11 cellular contexts compared by ENCODE assay signal in the genomic region with DNA sequence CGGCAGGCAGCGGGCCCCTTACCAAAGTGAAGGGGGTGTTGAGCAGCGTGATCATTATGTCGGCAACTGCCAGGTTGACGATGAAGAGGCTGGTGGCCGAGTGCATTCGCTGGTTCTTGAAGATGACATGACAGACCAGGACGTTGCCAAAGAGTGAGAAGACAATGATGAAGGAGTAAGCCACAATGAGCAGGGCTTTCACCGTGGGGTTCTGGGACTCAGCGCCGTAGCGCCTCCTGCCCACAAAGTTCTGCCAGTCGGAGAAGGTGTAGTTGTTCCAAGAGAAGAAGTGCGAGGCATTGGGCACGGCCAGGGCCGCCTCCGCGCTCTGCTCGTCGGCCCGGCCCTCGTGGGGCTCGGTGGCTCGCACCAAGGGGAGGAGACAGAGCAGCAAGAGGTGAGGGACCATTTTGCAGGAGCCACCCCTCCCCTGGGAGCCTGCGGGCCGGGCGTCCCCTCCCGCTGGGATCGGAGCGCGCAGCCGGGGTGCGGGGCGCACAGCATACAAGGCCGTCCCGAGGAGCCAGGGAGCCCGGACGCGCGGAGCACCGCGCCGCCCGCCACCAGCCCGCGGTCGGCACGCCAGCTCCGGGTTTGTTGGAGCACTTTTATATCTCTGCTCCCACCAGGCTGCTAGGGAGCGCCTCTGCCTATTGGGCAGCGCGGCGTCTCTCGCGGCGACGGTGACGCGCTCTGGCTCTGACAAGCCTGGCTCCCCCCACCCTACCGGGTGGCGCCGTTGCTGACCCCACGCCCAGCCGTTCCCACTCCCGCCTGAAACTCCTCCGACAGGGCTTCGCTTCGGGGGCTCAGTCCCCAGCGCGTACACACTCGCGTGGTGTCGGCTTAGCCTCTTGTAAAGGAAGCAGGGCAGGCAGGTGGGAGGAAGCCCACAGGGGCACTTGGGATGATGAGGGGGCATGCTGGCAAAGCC. TPM values are rescaled to one million over a fixed set of nuclear protein-coding genes. Genes with fewer than 3 reads are reported as not detected.
DNase-seq lines count a peak whose midpoint lies in the region; ATAC-seq and TF ChIP-seq lines count a peak whose summit lies in the region.
"Had no signal": no experiment of that assay in that cellular context is flagged by ENCODE, and none has a peak within 500 bp of the region (broad histone marks: within the 10 kb centered on the region; RNA-seq: fewer than 3 reads in every experiment).

TSS of gene GPR83 (minus strand) at position 581 of the 934 bp plus-strand sequence. CDS start at position 409, 172 bp downstream.

- peak within 1 kb of the TSS; percentile 66 for H3K4me3 ChIP-seq in coronary artery

- no peak for DNase-seq in Right ventricle myocardium inferior (ENCODE audit: missing footprints)
- DNase-seq in cardiac septum (ENCODE audit: low spot score): no peak
- peak; percentile 64 for DNase-seq in coronary artery (ENCODE audit: low spot score)
- DNase-seq in memory B cell (ENCODE audit: low spot score in 2 of 2): no peak
- no peak for DNase-seq in effector CD4-positive, alpha-beta T cell
- DNase-seq: NK-92 treated with Interleukin-12 subunit alpha and Interleukin-12 subunit beta, amount 100 ng/mL, for 24 hours had no signal

- H3K27ac ChIP-seq in coronary artery: no peak within 1 kb of the TSS
- H3K27ac ChIP-seq: epithelial cell of prostate had no signal

- no peak within 1 kb of the TSS for H3K27ac Mint-ChIP-seq in memory B cell

- peak within 1 kb of the TSS; percentile 4 for H3K4me3 Mint-ChIP-seq in memory B cell

- TF ChIP-seq CTCF in coronary artery (IDR thresholded peaks at IDR 0.05): no peak

- H3K36me3 Mint-ChIP-seq in memory B cell: peaks cover 4% of the 10 kb centered on the region

- H3K9me3 Mint-ChIP-seq in memory B cell: peaks cover 5% of the 10 kb centered on the region

- intact Hi-C loops in Right ventricle myocardium inferior (cut with DNase I): no loop called here
- intact Hi-C loops in cardiac septum (cut with DNase I): loop anchor here (10.0 kb wide), 1 partner anchor 476 kb away; no protein-coding TSS in a partner anchor

- peaks cover 25% of the 10 kb centered on the region for H3K27me3 Mint-ChIP-seq in memory B cell

- peaks cover 7% of the 10 kb centered on the region for H3K4me1 Mint-ChIP-seq in memory B cell

- ATAC-seq in Right ventricle myocardium inferior: peak; percentile 63
- no peak for ATAC-seq in memory B cell (ENCODE audit: low read depth)
- no peak for ATAC-seq in GM21717 (IDR thresholded peaks at IDR 0.05; ENCODE audit: unreplicated experiment)
- ATAC-seq in HG03460 (IDR thresholded peaks at IDR 0.05; ENCODE audit: unreplicated experiment): no peak
- ATAC-seq in HG03280 (IDR thresholded peaks at IDR 0.05; ENCODE audit: unreplicated experiment): no peak

RNA-seq across cellular contexts. Expression of gene GPR83, which starts in this region (rescaled TPM):
- 0.22 TPM for total RNA-seq in Right ventricle myocardium inferior
- total RNA-seq in cardiac septum: not detected
- total RNA-seq: subcutaneous adipose tissue had no signal

Comparison
In these comparisons a context has a peak if more than half of its experiments do, and no peak if none do; other contexts are left out.
1. Peak in ATAC-seq in Right ventricle myocardium inferior; RNA of the gene not detected or under 1 TPM.